ENCODE assay signal across 19 cellular contexts in genomic region chr1:14616997-14617396, GRCh38. TPM values are rescaled to one million over a fixed set of nuclear protein-coding genes. Genes with fewer than 3 reads are reported as not detected.
"Had no signal": no experiment of that assay in that cellular context is flagged by ENCODE, and none has a peak within 500 bp of the region (broad histone marks: within the 10 kb centered on the region; RNA-seq: fewer than 3 reads in every experiment).

No MANE protein-coding gene starts in this region.

- ATAC-seq: Panc1 had no signal

- H3K27ac Mint-ChIP-seq: IgD-negative memory B cell had no signal

- H3K9ac ChIP-seq: SK-N-SH had no signal

- H3K27me3 ChIP-seq: MG63 had no signal

- H3K4me1 Mint-ChIP-seq: IgD-negative memory B cell had no signal

- DNase-seq: KBM-7, MG63, NCI-H1092 treated with DMSO at 0.1 percent for 48 hours, NCI-H1436, NCI-H187, NCI-H2029, NCI-H2081 treated with DMSO at 0.1 percent for 48 hours, NCI-H2171, NCI-H226, NCI-H446, NCI-H510A, NCI-H524 treated with DMSO at 0.1 percent for 48 hours, NCI-H774, SHP77, SK-N-SH had no signal

- H3K36me3 Mint-ChIP-seq: IgD-negative memory B cell had no signal

- H3K9me2 ChIP-seq: SK-N-SH had no signal

- H3K9me3 ChIP-seq: MG63, SK-N-SH had no signal

- H3K4me3 Mint-ChIP-seq: IgD-negative memory B cell had no signal

- H3K4me3 ChIP-seq: MG63 had no signal

- H3K36me3 ChIP-seq: MG63 had no signal

- H3K4me2 ChIP-seq: SK-N-SH had no signal

- H3K27ac ChIP-seq: HL-60, RWPE1 had no signal

RNA-seq across cellular contexts. Expression of gene KAZN, which starts 18.5 kb away (rescaled TPM):
- polyA plus RNA-seq: IgD-negative memory B cell had no signal
